In genomic region chr20:50911030-50911429, GRCh38 we compare ENCODE assay signal across 11 cellular contexts. TPM values are rescaled to one million over a fixed set of nuclear protein-coding genes. Genes with fewer than 3 reads are reported as not detected.
DNase-seq lines count a peak whose midpoint lies in the region; ATAC-seq and TF ChIP-seq lines count a peak whose summit lies in the region.
"Had no signal": no experiment of that assay in that cellular context is flagged by ENCODE, and none has a peak within 500 bp of the region (broad histone marks: within the 10 kb centered on the region; RNA-seq: fewer than 3 reads in every experiment).

No MANE protein-coding gene starts in this region.

- peaks cover 81% of the 10 kb centered on the region for H3K4me1 Mint-ChIP-seq in CD4-positive, alpha-beta T cell (ENCODE audit: low read depth)
- peaks cover 46% of the 10 kb centered on the region for H3K4me1 Mint-ChIP-seq in activated naive CD8-positive, alpha-beta T cell treated with anti-CD3 and anti-CD28 coated beads, Interleukin-2, amount 10 ng/mL, durations not matched to agents 7 days and 5 days
- H3K4me1 Mint-ChIP-seq in natural killer cell treated with Interleukin-12 subunit alpha and Interleukin-12 subunit beta and Interleukin-15 and Interleukin-18, amount 100 ng/mL, for 72 hours (ENCODE audit: low read depth in 2 of 2), result peaks cover 57 to 64% of the 10 kb centered on the region in 2 donors

- POLR2A ChIA-PET in CD4-positive, alpha-beta T cell (lab: Charles Lee), result interaction anchor here (0.7 to 1.9 kb wide), 3 partner anchors 10 to 120 kb away, joined by 3 to 5 read pairs (median 3); no protein-coding TSS in a partner anchor
- POLR2A ChIA-PET in activated naive CD8-positive, alpha-beta T cell treated with anti-CD3 and anti-CD28 coated beads, Interleukin-2, amount 10 ng/mL, durations not matched to agents 7 days and 5 days (lab: Charles Lee), result no interaction called here

- CTCF ChIA-PET in CD4-positive, alpha-beta T cell (lab: Charles Lee), result interaction anchor here (1.0 to 5.5 kb wide), 3 partner anchors 18 to 22 kb away, joined by 3 to 31 read pairs (median 6); partner anchors contain the start of gene ADNP

- peak overlapping the region; percentile 76 for H3K27ac Mint-ChIP-seq in CD4-positive, alpha-beta T cell
- H3K27ac Mint-ChIP-seq in activated naive CD8-positive, alpha-beta T cell treated with anti-CD3 and anti-CD28 coated beads, Interleukin-2, amount 10 ng/mL, durations not matched to agents 7 days and 5 days, result peak overlapping the region; percentile 21
- peak overlapping the region; percentile 30 to 42 for H3K27ac Mint-ChIP-seq in natural killer cell treated with Interleukin-12 subunit alpha and Interleukin-12 subunit beta and Interleukin-15 and Interleukin-18, amount 100 ng/mL, for 72 hours

- TF ChIP-seq CTCF in CD4-positive, alpha-beta T cell (IDR thresholded peaks at IDR 0.05), result no peak

- no peak for ATAC-seq in CD4-positive, alpha-beta T cell (ENCODE audit: poor library complexity)
- no peak for ATAC-seq in activated naive CD8-positive, alpha-beta T cell treated with anti-CD3 and anti-CD28 coated beads, Interleukin-2, amount 10 ng/mL, durations not matched to agents 7 days and 5 days (ENCODE audit: low read depth)
- no peak for ATAC-seq in natural killer cell treated with Interleukin-12 subunit alpha and Interleukin-12 subunit beta and Interleukin-15 and Interleukin-18, amount 100 ng/mL, for 72 hours
- ATAC-seq in HG03521 (IDR thresholded peaks at IDR 0.05; ENCODE audit: unreplicated experiment) (no peak), GM18870 (IDR thresholded peaks at IDR 0.05; ENCODE audit: unreplicated experiment) (no peak)

- no peaks in the 10 kb centered on the region for H3K27me3 Mint-ChIP-seq in CD4-positive, alpha-beta T cell
- H3K27me3 Mint-ChIP-seq in activated naive CD8-positive, alpha-beta T cell treated with anti-CD3 and anti-CD28 coated beads, Interleukin-2, amount 10 ng/mL, durations not matched to agents 7 days and 5 days, result no peaks in the 10 kb centered on the region
- H3K27me3 Mint-ChIP-seq in natural killer cell treated with Interleukin-12 subunit alpha and Interleukin-12 subunit beta and Interleukin-15 and Interleukin-18, amount 100 ng/mL, for 72 hours, result no peaks in the 10 kb centered on the region

- H3K9me3 ChIP-seq in CD4-positive, alpha-beta T cell (ENCODE audit: control insufficient read depth, low read length), result no peaks in the 10 kb centered on the region

- peaks cover 34% of the 10 kb centered on the region for H3K36me3 Mint-ChIP-seq in CD4-positive, alpha-beta T cell (ENCODE audit: low read depth)
- H3K36me3 Mint-ChIP-seq in activated naive CD8-positive, alpha-beta T cell treated with anti-CD3 and anti-CD28 coated beads, Interleukin-2, amount 10 ng/mL, durations not matched to agents 7 days and 5 days, result peaks cover 33% of the 10 kb centered on the region
- H3K36me3 Mint-ChIP-seq in natural killer cell treated with Interleukin-12 subunit alpha and Interleukin-12 subunit beta and Interleukin-15 and Interleukin-18, amount 100 ng/mL, for 72 hours, result no peaks in the 10 kb centered on the region

- H3K4me3 Mint-ChIP-seq in CD4-positive, alpha-beta T cell, result no peak overlapping the region
- no peak overlapping the region for H3K4me3 Mint-ChIP-seq in activated naive CD8-positive, alpha-beta T cell treated with anti-CD3 and anti-CD28 coated beads, Interleukin-2, amount 10 ng/mL, durations not matched to agents 7 days and 5 days
- no peak overlapping the region for H3K4me3 Mint-ChIP-seq in natural killer cell treated with Interleukin-12 subunit alpha and Interleukin-12 subunit beta and Interleukin-15 and Interleukin-18, amount 100 ng/mL, for 72 hours

- H3K9me3 Mint-ChIP-seq in CD4-positive, alpha-beta T cell, result no peaks in the 10 kb centered on the region
- no peaks in the 10 kb centered on the region for H3K9me3 Mint-ChIP-seq in activated naive CD8-positive, alpha-beta T cell treated with anti-CD3 and anti-CD28 coated beads, Interleukin-2, amount 10 ng/mL, durations not matched to agents 7 days and 5 days
- H3K9me3 Mint-ChIP-seq in natural killer cell treated with Interleukin-12 subunit alpha and Interleukin-12 subunit beta and Interleukin-15 and Interleukin-18, amount 100 ng/mL, for 72 hours, result no peaks in the 10 kb centered on the region

- H3K27ac ChIP-seq in CD4-positive, alpha-beta T cell (ENCODE audit: low read depth, low read length), result no peak overlapping the region

- H3K27me3 ChIP-seq in CD4-positive, alpha-beta T cell (ENCODE audit: control insufficient read depth, insufficient read depth, low read length), result no peaks in the 10 kb centered on the region

- intact Hi-C loops in CD4-positive, alpha-beta T cell (cut with DNase I, micrococcal nuclease), result no loop called here
- intact Hi-C loops in head of caudate nucleus (cut with DNase I), result no loop called here

- DNase-seq in CD4-positive, alpha-beta T cell, result no peak
- DNase-seq in HCEC 1CT (peak; percentile 81), head of caudate nucleus (no peak)
- DNase-seq in activated naive CD8-positive, alpha-beta T cell treated with anti-CD3 and anti-CD28 coated beads, Interleukin-2, amount 10 ng/mL, durations not matched to agents 7 days and 5 days, result no peak
- DNase-seq in natural killer cell treated with Interleukin-12 subunit alpha and Interleukin-12 subunit beta and Interleukin-15 and Interleukin-18, amount 100 ng/mL, for 72 hours (ENCODE audit: low spot score), result no peak
- DNase-seq: activated CD4-positive, alpha-beta T cell treated with anti-CD3 and anti-CD28 coated beads, Interleukin-2, amount 50 U/mL, for 1 hour; DMS 273 treated with DMSO at 0.1 percent for 48 hours; NCI-H510A; SIG-M5 had no signal

RNA-seq across cellular contexts. Expression of gene ADNP, which starts 20.2 kb away (rescaled TPM):
- total RNA-seq in CD4-positive, alpha-beta T cell, result 10 to 100 TPM; 41.9 to 47.1 TPM
- total RNA-seq in activated naive CD8-positive, alpha-beta T cell treated with anti-CD3 and anti-CD28 coated beads, Interleukin-2, amount 10 ng/mL, durations not matched to agents 7 days and 5 days, result 10 to 100 TPM; 75.1 to 77.6 TPM
- total RNA-seq in natural killer cell treated with Interleukin-12 subunit alpha and Interleukin-12 subunit beta and Interleukin-15 and Interleukin-18, amount 100 ng/mL, for 72 hours, result 10 to 100 TPM; 55.0 to 81.8 TPM

RNA-seq across cellular contexts. Expression of gene DPM1, which starts 47.3 kb away (rescaled TPM):
- 10 to 100 TPM; 44.5 to 46.5 TPM for total RNA-seq in CD4-positive, alpha-beta T cell
- 10 to 100 TPM; 48.1 to 48.9 TPM for total RNA-seq in activated naive CD8-positive, alpha-beta T cell treated with anti-CD3 and anti-CD28 coated beads, Interleukin-2, amount 10 ng/mL, durations not matched to agents 7 days and 5 days
- 10 to 100 TPM; 42.0 to 49.5 TPM for total RNA-seq in natural killer cell treated with Interleukin-12 subunit alpha and Interleukin-12 subunit beta and Interleukin-15 and Interleukin-18, amount 100 ng/mL, for 72 hours

RNA-seq across cellular contexts. Expression of gene MOCS3, which starts 47.6 kb away (rescaled TPM):
- 1 to 10 TPM; 2.7 to 3.0 TPM for total RNA-seq in CD4-positive, alpha-beta T cell
- total RNA-seq in activated naive CD8-positive, alpha-beta T cell treated with anti-CD3 and anti-CD28 coated beads, Interleukin-2, amount 10 ng/mL, durations not matched to agents 7 days and 5 days, result 1 to 10 TPM; 5.3 to 5.8 TPM
- 1 to 10 TPM; 5.7 to 5.9 TPM for total RNA-seq in natural killer cell treated with Interleukin-12 subunit alpha and Interleukin-12 subunit beta and Interleukin-15 and Interleukin-18, amount 100 ng/mL, for 72 hours

Comparison
In these comparisons a context has a peak if more than half of its experiments do, and no peak if none do; other contexts are left out.
1. H3K27ac Mint-ChIP-seq: peak in every context shown above with its lines; median percentile 76 in CD4-positive, alpha-beta T cell; 36 in natural killer cell treated with Interleukin-12 subunit alpha and Interleukin-12 subunit beta and Interleukin-15 and Interleukin-18, amount 100 ng/mL, for 72 hours; 21 in activated naive CD8-positive, alpha-beta T cell treated with anti-CD3 and anti-CD28 coated beads, Interleukin-2, amount 10 ng/mL, durations not matched to agents 7 days and 5 days.